ENCODE assay signal across 10 cellular contexts in the genomic region with DNA sequence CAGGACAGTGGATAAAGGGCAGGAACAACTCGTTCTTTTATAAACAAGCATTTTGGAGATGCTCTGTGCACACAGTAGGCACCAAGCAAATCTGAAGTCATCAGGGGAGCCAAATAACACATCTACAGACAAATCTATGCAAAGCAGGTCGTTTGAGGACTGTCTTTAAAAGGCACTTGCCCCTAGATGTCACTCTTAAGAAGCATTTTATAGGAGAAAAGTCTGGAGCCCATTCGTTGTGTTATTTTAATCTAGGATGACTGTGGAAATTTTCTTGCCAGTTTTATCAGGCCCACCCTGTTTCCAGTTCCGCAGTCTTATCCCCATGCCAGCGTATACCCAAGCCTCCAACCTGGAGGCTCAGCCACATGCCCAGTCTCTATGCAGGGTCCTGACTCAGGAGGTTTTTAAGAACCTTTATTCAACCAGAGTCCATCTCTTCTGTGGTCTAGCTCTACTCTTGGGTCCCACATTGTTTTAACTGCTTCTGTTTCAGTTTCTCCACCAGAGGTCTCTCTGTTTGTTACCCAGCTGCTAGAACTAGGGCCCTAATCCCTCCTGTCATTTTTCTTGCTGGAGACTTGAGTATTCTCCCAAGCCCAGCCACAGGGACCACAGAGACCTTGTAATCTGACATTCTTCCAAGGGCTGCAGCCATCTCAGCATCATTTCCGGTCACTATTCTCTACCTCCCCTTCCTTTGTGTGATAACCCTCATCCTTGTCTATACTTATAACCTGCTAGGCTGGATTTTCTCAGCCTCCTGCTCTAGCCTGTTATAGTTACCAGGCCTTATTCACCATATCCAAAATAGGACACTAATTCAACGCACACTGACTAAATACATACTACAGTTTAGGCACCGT. TPM values are rescaled to one million over a fixed set of nuclear protein-coding genes. Genes with fewer than 3 reads are reported as not detected.
DNase-seq lines count a peak whose midpoint lies in the region; ATAC-seq and TF ChIP-seq lines count a peak whose summit lies in the region.
"Had no signal": no experiment of that assay in that cellular context is flagged by ENCODE, and none has a peak within 500 bp of the region (broad histone marks: within the 10 kb centered on the region; RNA-seq: fewer than 3 reads in every experiment).

No MANE protein-coding gene starts in this region.

- H3K4me3 ChIP-seq in right cardiac atrium (ENCODE audit: low read length) (no peak overlapping the region), left ventricle myocardium inferior (no peak overlapping the region), HAP-1 (no peak overlapping the region)

- intact Hi-C loops in right cardiac atrium (cut with DNase I) (no loop called here), left ventricle myocardium inferior (cut with micrococcal nuclease) (no loop called here)

- H3K36me3 Mint-ChIP-seq in effector memory CD8-positive, alpha-beta T cell (ENCODE audit: insufficient read depth): peaks cover 65% of the 10 kb centered on the region

- ATAC-seq in right cardiac atrium: peak; percentile 33 to 89
- no peak for ATAC-seq in effector memory CD8-positive, alpha-beta T cell (replicated peaks)
- ATAC-seq in HG03097 (IDR thresholded peaks at IDR 0.05; ENCODE audit: low FRiP score, unreplicated experiment): no peak

- H3K36me3 ChIP-seq in left ventricle myocardium inferior: no peaks in the 10 kb centered on the region
- no peaks in the 10 kb centered on the region for H3K36me3 ChIP-seq in HAP-1 (replicated peaks)

- peak overlapping the region; percentile 67 to 71 for H3K27ac Mint-ChIP-seq in effector memory CD8-positive, alpha-beta T cell
- H3K27ac Mint-ChIP-seq: dendritic cell treated with granulocyte-macrophage colony-stimulating factor and Interleukin-4, amounts not matched to agents 40 ng/mL and 50 ng/mL, for 4 days had no signal

- TF ChIP-seq CTCF in left ventricle myocardium inferior (IDR thresholded peaks at IDR 0.05; ENCODE audit: borderline replicate concordance): no peak

- in situ Hi-C loops in HAP-1 (cut with MboI; ENCODE audit: low sequenced_read_pairs): no loop called here

- no peaks in the 10 kb centered on the region for H3K27me3 Mint-ChIP-seq in effector memory CD8-positive, alpha-beta T cell
- H3K27me3 Mint-ChIP-seq: dendritic cell treated with granulocyte-macrophage colony-stimulating factor and Interleukin-4, amounts not matched to agents 40 ng/mL and 50 ng/mL, for 4 days had no signal

- WGBS in right cardiac atrium: 63% methylated on average over 8 of the region's 8 CpGs

- H3K9me3 Mint-ChIP-seq in effector memory CD8-positive, alpha-beta T cell: no peaks in the 10 kb centered on the region
- H3K9me3 Mint-ChIP-seq: dendritic cell treated with granulocyte-macrophage colony-stimulating factor and Interleukin-4, amounts not matched to agents 40 ng/mL and 50 ng/mL, for 4 days had no signal

- H3K27ac ChIP-seq in right cardiac atrium (ENCODE audit: low read length) (no peak overlapping the region), left ventricle myocardium inferior (replicated peaks) (no peak overlapping the region)

- H3K9me3 ChIP-seq in right cardiac atrium (ENCODE audit: control insufficient read depth, low read length): no peaks in the 10 kb centered on the region
- no peaks in the 10 kb centered on the region for H3K9me3 ChIP-seq in left ventricle myocardium inferior (replicated peaks)
- H3K9me3 ChIP-seq in HAP-1: no peaks in the 10 kb centered on the region

- DNase-seq in right cardiac atrium (no peak), left ventricle myocardium inferior (no peak), NCI-H2029 (lab: John Stamatoyannopoulos, UW) (peak; percentile 74), SHP77 (lab: John Stamatoyannopoulos, UW) (no peak), HAP-1 (ENCODE audit: low spot score in 2 of 2) (no peak)
- DNase-seq in effector memory CD8-positive, alpha-beta T cell: no peak
- DNase-seq in effector CD8-positive, alpha-beta T cell (lab: John Stamatoyannopoulos, UW): no peak

- H3K27me3 ChIP-seq in right cardiac atrium (ENCODE audit: control insufficient read depth, insufficient read depth) (no peaks in the 10 kb centered on the region), left ventricle myocardium inferior (ENCODE audit: low read depth) (no peaks in the 10 kb centered on the region), HAP-1 (ENCODE audit: low read depth) (no peaks in the 10 kb centered on the region)

- no peak overlapping the region for H3K4me3 Mint-ChIP-seq in effector memory CD8-positive, alpha-beta T cell
- H3K4me3 Mint-ChIP-seq: dendritic cell treated with granulocyte-macrophage colony-stimulating factor and Interleukin-4, amounts not matched to agents 40 ng/mL and 50 ng/mL, for 4 days had no signal

- H3K4me1 ChIP-seq in right cardiac atrium (ENCODE audit: control insufficient read depth, insufficient read depth, low read length) (no peaks in the 10 kb centered on the region), left ventricle myocardium inferior (peaks cover 3% of the 10 kb centered on the region), HAP-1 (no peaks in the 10 kb centered on the region)

- peaks cover 30 to 40% of the 10 kb centered on the region in 2 donors for H3K4me1 Mint-ChIP-seq in effector memory CD8-positive, alpha-beta T cell (ENCODE audit: low read depth in 2 of 2)

RNA-seq across cellular contexts. Expression of a gene that starts 26.7 kb away (rescaled TPM):
- total RNA-seq in right cardiac atrium (1 to 10 TPM; 1.8 to 3.3 (median 2.4) TPM), left ventricle myocardium inferior (1.7 TPM)
- polyA plus RNA-seq in right cardiac atrium: 0.14 TPM
- total RNA-seq: LHCN-M2 had no signal

Comparison
In these comparisons a context has a peak if more than half of its experiments do, and no peak if none do; other contexts are left out.
1. ATAC-seq: peak in right cardiac atrium (2 of 2); none in effector memory CD8-positive, alpha-beta T cell (single experiment) and HG03097 (single experiment).